Comparison of ENCODE assay signal across 17 cellular contexts in genomic region chrY:7826504-7826903, GRCh38.
DNase-seq lines count a peak whose midpoint lies in the region; ATAC-seq and FAIRE-seq lines count a peak whose summit lies in the region.
"Had no signal": no experiment of that assay in that cellular context is flagged by ENCODE, and none has a peak within 500 bp of the region (broad histone marks: within the 10 kb centered on the region; RNA-seq: fewer than 3 reads in every experiment).

No MANE protein-coding gene starts in this region.

- no peak for ATAC-seq in HG03025 (IDR thresholded peaks at IDR 0.05; ENCODE audit: low FRiP score, unreplicated experiment)
- ATAC-seq: HCT116 had no signal

- DNase-seq in AG20443 (ENCODE audit: low spot score) (peak; percentile 26), GM03348 (ENCODE audit: low spot score) (peak; percentile 11), NCI-H446 treated with DMSO at 0.1 percent for 48 hours (lab: John Stamatoyannopoulos, UW) (peak; percentile 3), myocyte (ENCODE audit: low read depth) (peak; percentile 22), RCC 7860 (ENCODE audit: low spot score) (no peak), NCI-H1092 (lab: John Stamatoyannopoulos, UW) (no peak), NCI-H2029 treated with DMSO at 0.1 percent for 48 hours (lab: John Stamatoyannopoulos, UW) (no peak)
- DNase-seq: Calu3; CD4-positive, alpha-beta T cell; DMS 273 treated with DMSO at 0.1 percent for 48 hours; IMR-90; KBM-7 had no signal

- FAIRE-seq in RCC 7860 (lab: Jason Lieb, UNC), result no peak
- FAIRE-seq: G401.6, GM12892, H54 had no signal

Comparison
In these comparisons a context has a peak if more than half of its experiments do, and no peak if none do; other contexts are left out.
1. DNase-seq: peak in AG20443 (single experiment), GM03348 (single experiment), NCI-H446 treated with DMSO at 0.1 percent for 48 hours (single experiment) and myocyte (single experiment); none in RCC 7860 (single experiment), NCI-H1092 (single experiment) and NCI-H2029 treated with DMSO at 0.1 percent for 48 hours (single experiment).